Comparison of ENCODE assay signal across 15 cellular contexts in the genomic region with DNA sequence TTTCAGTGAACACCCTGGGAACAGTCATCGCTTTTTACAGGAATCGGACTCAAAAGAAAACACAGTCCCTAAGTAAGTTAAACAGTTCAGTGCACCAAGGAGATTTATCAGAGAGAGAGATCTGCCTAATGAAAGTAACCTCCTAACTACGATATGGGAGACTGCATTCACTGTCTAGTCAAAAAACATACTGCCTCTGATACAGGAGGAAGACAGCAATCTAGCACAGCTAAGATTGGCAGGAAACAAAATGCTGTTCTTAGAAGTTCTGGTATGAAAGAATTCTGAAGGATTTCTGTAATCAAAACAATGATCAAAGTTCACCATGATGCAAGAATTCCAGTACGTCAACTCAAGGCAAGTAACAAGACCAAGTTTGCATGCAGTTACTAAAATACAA.
DNase-seq lines count a peak whose midpoint lies in the region; TF ChIP-seq lines count a peak whose summit lies in the region.
"Had no signal": no experiment of that assay in that cellular context is flagged by ENCODE, and none has a peak within 500 bp of the region (broad histone marks: within the 10 kb centered on the region; RNA-seq: fewer than 3 reads in every experiment).

No MANE protein-coding gene starts in this region.

- H3K4me1 ChIP-seq in neuronal stem cell (ENCODE audit: control insufficient read depth in 2 of 2, insufficient read depth in 1 of 2, low read depth in 1 of 2, low read length in 2 of 2): peaks cover 0 to 2% of the 10 kb centered on the region in 2 donors

- no peak overlapping the region for H3K14ac ChIP-seq in neuronal stem cell (ENCODE audit: low read length)

- H2AK5ac ChIP-seq in neuronal stem cell (ENCODE audit: low read depth, low read length): no peak overlapping the region

- no peaks in the 10 kb centered on the region for H3K36me3 ChIP-seq in neuronal stem cell (replicated peaks in 1 of 2; ENCODE audit: control insufficient read depth in 2 of 2, insufficient read depth in 2 of 2, low read length in 2 of 2)
- H3K36me3 ChIP-seq: vagina had no signal

- H4K91ac ChIP-seq in neuronal stem cell (ENCODE audit: low read depth, low read length, poor library complexity): no peak overlapping the region

- no peak overlapping the region for H2BK12ac ChIP-seq in neuronal stem cell (ENCODE audit: low read length)

- H3K4ac ChIP-seq in neuronal stem cell (ENCODE audit: low read length): no peak overlapping the region

- no peak overlapping the region for H2BK15ac ChIP-seq in neuronal stem cell (ENCODE audit: low read length)

- no peaks in the 10 kb centered on the region for H3K9me3 ChIP-seq in neuronal stem cell (replicated peaks in 1 of 2; ENCODE audit: control insufficient read depth in 2 of 2, insufficient read depth in 1 of 2, low read depth in 1 of 2, low read length in 2 of 2)
- H3K9me3 ChIP-seq: vagina had no signal

- no peak overlapping the region for H3K9ac ChIP-seq in neuronal stem cell (ENCODE audit: low read depth, low read length, poor library complexity)

- no CpG with 5 or more reads among the region's 4 CpGs for WGBS in neuronal stem cell (ENCODE audit: extremely low coverage in 2 of 2, insufficient read length in 2 of 2, insufficient replicate concordance in 1 of 2), 2 donors

- H2AFZ ChIP-seq in neuronal stem cell (ENCODE audit: low read length): no peak overlapping the region

- peak overlapping the region; percentile 16 to 66 (median 43) for H3K27ac Mint-ChIP-seq in nephron

- no peaks in the 10 kb centered on the region for H3K9me3 Mint-ChIP-seq in nephron

- no peak overlapping the region for H4K8ac ChIP-seq in neuronal stem cell (ENCODE audit: low read depth, low read length)

- H3K18ac ChIP-seq in neuronal stem cell (ENCODE audit: low read length): no peak overlapping the region

- no peaks in the 10 kb centered on the region for H3K36me3 Mint-ChIP-seq in nephron (ENCODE audit: low read depth)

- no peaks in the 10 kb centered on the region for H3K27me3 Mint-ChIP-seq in nephron (ENCODE audit: low read depth)

- TF ChIP-seq CTCF in AG10803 (conservative IDR thresholded peaks at IDR 0.05; ENCODE audit: low read length) (no peak), nephron (IDR thresholded peaks at IDR 0.05; ENCODE audit: unreplicated experiment in 3 of 3) (no peak)

- H3K27me3 ChIP-seq in neuronal stem cell (ENCODE audit: control insufficient read depth in 3 of 3, insufficient read depth in 3 of 3, low read depth in 1 of 3, low read length in 3 of 3): no peaks in the 10 kb centered on the region
- H3K27me3 ChIP-seq: vagina had no signal

- no peak overlapping the region for H3K4me2 ChIP-seq in neuronal stem cell (ENCODE audit: insufficient read depth, low read length, poor library complexity, severe bottlenecking)

- peak overlapping the region in 1 of 3 experiments; percentile 34 for H3K4me3 Mint-ChIP-seq in nephron

- peaks cover 46% of the 10 kb centered on the region for H3K4me1 Mint-ChIP-seq in nephron

- H3K79me1 ChIP-seq in neuronal stem cell (ENCODE audit: low read depth, low read length): no peaks in the 10 kb centered on the region

- H3K4me3 ChIP-seq in AG10803 (ENCODE audit: low read length): no peak overlapping the region
- no peak overlapping the region for H3K4me3 ChIP-seq in neuronal stem cell (ENCODE audit: low read length in 2 of 2)
- H3K4me3 ChIP-seq: vagina had no signal

- no peak overlapping the region for H2BK120ac ChIP-seq in neuronal stem cell (ENCODE audit: low read depth, low read length)

- DNase-seq in AG10803 (ENCODE audit: low read depth) (peak; percentile 25), SK-N-DZ (ENCODE audit: low spot score) (peak; percentile 17), fibroblast of gingiva (ENCODE audit: low read depth) (peak; percentile 66), COR-L47 (lab: John Stamatoyannopoulos, UW) (no peak), neuronal stem cell (ENCODE audit: low spot score) (no peak), cerebellar nuclear complex (lab: John Stamatoyannopoulos, UW) (no peak)
- DNase-seq in stimulated activated CD4-positive, alpha-beta T cell treated with anti-CD3 and anti-CD28 coated beads, Interleukin-4, amount 100 ng/mL, for 24 hours: no peak
- DNase-seq: activated CD4-positive, CD25-positive, alpha-beta regulatory T cell; activated effector memory CD4-positive, alpha-beta T cell treated with anti-CD3 and anti-CD28 coated beads, Interleukin-2, amount 50 U/mL, for 16 hours; effector CD4-positive, alpha-beta T cell; NCI-H1105; NCI-H526; right cardiac atrium had no signal

- no peak overlapping the region for H3K27ac ChIP-seq in neuronal stem cell (replicated peaks; ENCODE audit: low read length)
- H3K27ac ChIP-seq: vagina had no signal

- H2BK5ac ChIP-seq in neuronal stem cell (ENCODE audit: low read length): no peak overlapping the region

- no peak overlapping the region for H3K23ac ChIP-seq in neuronal stem cell (ENCODE audit: low read depth, low read length, poor library complexity)

Comparison
In these comparisons a context has a peak if more than half of its experiments do, and no peak if none do; other contexts are left out.
1. DNase-seq: peak in AG10803 (single experiment), SK-N-DZ (single experiment) and fibroblast of gingiva (single experiment); none in COR-L47 (single experiment), stimulated activated CD4-positive, alpha-beta T cell treated with anti-CD3 and anti-CD28 coated beads, Interleukin-4, amount 100 ng/mL, for 24 hours (single experiment), neuronal stem cell (single experiment) and cerebellar nuclear complex (0 of 2).